Comparison of ENCODE assay signal across 33 cellular contexts in genomic region chr11:132610216-132610615, GRCh38.
DNase-seq lines count a peak whose midpoint lies in the region; ATAC-seq and TF ChIP-seq lines count a peak whose summit lies in the region.
"Had no signal": no experiment of that assay in that cellular context is flagged by ENCODE, and none has a peak within 500 bp of the region (broad histone marks: within the 10 kb centered on the region; RNA-seq: fewer than 3 reads in every experiment).

No MANE protein-coding gene starts in this region.

- POLR2A ChIA-PET in AG04450 (lab: Yijun Ruan, JAX), result interaction anchor here (0.5 to 0.6 kb wide), 2 partner anchors 334 to 852 kb away, joined by 3 to 4 read pairs; no protein-coding TSS in a partner anchor
- POLR2A ChIA-PET in IMR-90 (lab: Charles Lee; ENCODE audit: unreplicated experiment), result no interaction called here
- POLR2A ChIA-PET in CD4-positive, alpha-beta T cell (lab: Charles Lee), result no interaction called here
- POLR2A ChIA-PET in activated CD4-positive, alpha-beta memory T cell treated with anti-CD3 and anti-CD28 coated beads for 36 hours (lab: Charles Lee), result no interaction called here

- H2AFZ ChIP-seq in IMR-90 (replicated peaks; ENCODE audit: low read length, poor library complexity), result no peak overlapping the region

- H4K8ac ChIP-seq in IMR-90 (ENCODE audit: low read depth in 2 of 2, low read length in 2 of 2), result no peak overlapping the region

- H3K36me3 ChIP-seq in IMR-90 (ENCODE audit: control insufficient read depth, insufficient read depth, low read length), result no peaks in the 10 kb centered on the region
- no peaks in the 10 kb centered on the region for H3K36me3 ChIP-seq in body of pancreas (replicated peaks in 1 of 2; ENCODE audit: insufficient read depth in 1 of 2, low read depth in 2 of 2)
- H3K36me3 ChIP-seq: heart left ventricle, MG63, Peyer's patch, sigmoid colon, tibial nerve had no signal

- no peaks in the 10 kb centered on the region for H3K4me1 Mint-ChIP-seq in CD4-positive, alpha-beta T cell (ENCODE audit: low read depth)
- no peaks in the 10 kb centered on the region for H3K4me1 Mint-ChIP-seq in activated CD4-positive, alpha-beta memory T cell treated with anti-CD3 and anti-CD28 coated beads for 36 hours (ENCODE audit: low read depth)
- H3K4me1 Mint-ChIP-seq: naive thymus-derived CD8-positive, alpha-beta T cell had no signal

- no peaks in the 10 kb centered on the region for H3K27me3 Mint-ChIP-seq in CD4-positive, alpha-beta T cell
- no peaks in the 10 kb centered on the region for H3K27me3 Mint-ChIP-seq in activated CD4-positive, alpha-beta memory T cell treated with anti-CD3 and anti-CD28 coated beads for 36 hours

- no peak overlapping the region for H2BK15ac ChIP-seq in IMR-90 (ENCODE audit: low read depth, low read length)

- no peak overlapping the region for H4K91ac ChIP-seq in IMR-90 (ENCODE audit: insufficient read depth, low read depth, low read length)

- no peak overlapping the region for H3K18ac ChIP-seq in IMR-90 (ENCODE audit: low read depth, low read length)

- no peaks in the 10 kb centered on the region for H3K27me3 ChIP-seq in AG04450 (ENCODE audit: control insufficient read depth, insufficient read depth, low read length)
- H3K27me3 ChIP-seq in IMR-90 (ENCODE audit: control insufficient read depth, insufficient read depth, low read length), result no peaks in the 10 kb centered on the region
- H3K27me3 ChIP-seq in CD4-positive, alpha-beta T cell (ENCODE audit: control insufficient read depth, insufficient read depth, low read length), result no peaks in the 10 kb centered on the region
- H3K27me3 ChIP-seq in body of pancreas, result no peaks in the 10 kb centered on the region
- H3K27me3 ChIP-seq: foreskin keratinocyte, heart left ventricle, MG63, Peyer's patch, tibial nerve had no signal

- no peak overlapping the region for H3K56ac ChIP-seq in IMR-90 (ENCODE audit: extremely low read depth, insufficient read depth, low read length)

- H4K5ac ChIP-seq in IMR-90 (ENCODE audit: low read depth, low read length), result no peak overlapping the region

- TF ChIP-seq CTCF in AG04450 (IDR thresholded peaks at IDR 0.05; ENCODE audit: low read depth, low read length) (no peak), IMR-90 (conservative IDR thresholded peaks at IDR 0.05; ENCODE audit: low read depth, low read length) (no peak), astrocyte of the cerebellum (IDR thresholded peaks at IDR 0.05; ENCODE audit: low read depth, low read length, missing control alignments) (no peak), fibroblast of villous mesenchyme (IDR thresholded peaks at IDR 0.05; ENCODE audit: insufficient read depth, low read depth, low read length) (no peak), body of pancreas (IDR thresholded peaks at IDR 0.05) (no peak)
- TF ChIP-seq CTCF in CD4-positive, alpha-beta T cell (IDR thresholded peaks at IDR 0.05), result no peak

- H3K4me3 Mint-ChIP-seq in CD4-positive, alpha-beta T cell, result no peak overlapping the region
- H3K4me3 Mint-ChIP-seq in activated CD4-positive, alpha-beta memory T cell treated with anti-CD3 and anti-CD28 coated beads for 36 hours, result no peak overlapping the region
- H3K4me3 Mint-ChIP-seq: activated CD8-positive, alpha-beta T cell treated with anti-CD3 and anti-CD28 coated beads for 36 hours; naive thymus-derived CD8-positive, alpha-beta T cell had no signal

- no peak overlapping the region for H2BK5ac ChIP-seq in IMR-90 (ENCODE audit: low read depth, low read length, poor library complexity, severe bottlenecking)

- ATAC-seq in IMR-90 (ENCODE audit: low read depth) (peak; percentile 85), body of pancreas (no peak)
- ATAC-seq in CD4-positive, alpha-beta T cell (ENCODE audit: poor library complexity), result no peak
- ATAC-seq: A549; activated CD8-positive, alpha-beta T cell treated with anti-CD3 and anti-CD28 coated beads for 36 hours; foreskin keratinocyte; GM12878; heart left ventricle; K562; naive thymus-derived CD8-positive, alpha-beta T cell had no signal

- no peak overlapping the region for H3K14ac ChIP-seq in IMR-90 (replicated peaks; ENCODE audit: low read depth, low read length)

- no peak overlapping the region for H2BK20ac ChIP-seq in IMR-90 (ENCODE audit: low read depth, low read length)

- H3K4me2 ChIP-seq in IMR-90 (ENCODE audit: low read depth, low read length), result peak overlapping the region; percentile 38
- H3K4me2 ChIP-seq: A549 had no signal

- no peaks in the 10 kb centered on the region for H3K9me3 Mint-ChIP-seq in CD4-positive, alpha-beta T cell
- no peaks in the 10 kb centered on the region for H3K9me3 Mint-ChIP-seq in activated CD4-positive, alpha-beta memory T cell treated with anti-CD3 and anti-CD28 coated beads for 36 hours
- H3K9me3 Mint-ChIP-seq: activated CD8-positive, alpha-beta T cell treated with anti-CD3 and anti-CD28 coated beads for 36 hours had no signal

- no peak overlapping the region for H3K4ac ChIP-seq in IMR-90 (ENCODE audit: low read depth, low read length)

- H3K9me1 ChIP-seq in IMR-90 (ENCODE audit: insufficient read depth, low read length), result no peaks in the 10 kb centered on the region

- in situ Hi-C loops in IMR-90 (cut with MboI; ENCODE audit: low sequenced_read_pairs) (no loop called here), astrocyte of the cerebellum (cut with HindIII; ENCODE audit: low sequenced_read_pairs) (no loop called here)

- TF ChIP-seq POLR2A in IMR-90 (IDR thresholded peaks at IDR 0.05; ENCODE audit: low read depth, low read length) (no peak), body of pancreas (IDR thresholded peaks at IDR 0.05) (no peak)

- BruUV-seq in IMR-90 (replicated peaks; lab: Mats Ljungman, UMichigan), result no TSS peak

- H4K20me1 ChIP-seq in IMR-90 (ENCODE audit: insufficient read depth, low read length), result no peaks in the 10 kb centered on the region

- DNase-seq in AG04450 (ENCODE audit: low read depth, low spot score), result peak; percentile 46
- peak; percentile 85 for DNase-seq in IMR-90
- DNase-seq in astrocyte of the cerebellum (ENCODE audit: low read depth), result peak; percentile 9
- peak; percentile 9 for DNase-seq in fibroblast of villous mesenchyme (ENCODE audit: low read depth)
- DNase-seq in NCI-H1930 (lab: John Stamatoyannopoulos, UW), result no peak
- no peak for DNase-seq in CD4-positive, alpha-beta T cell
- DNase-seq in body of pancreas, result no peak
- DNase-seq in activated CD4-positive, alpha-beta memory T cell treated with anti-CD3 and anti-CD28 coated beads for 36 hours, result no peak
- DNase-seq: activated CD8-positive, alpha-beta T cell treated with anti-CD3 and anti-CD28 coated beads for 36 hours; activated naive CD4-positive, alpha-beta T cell treated with anti-CD3 and anti-CD28 coated beads, Interleukin-2, amount 50 U/mL, for 16 hours; amniotic stem cell; effector CD8-positive, alpha-beta T cell; foreskin keratinocyte; H7; heart left ventricle; kidney; MG63; naive thymus-derived CD8-positive, alpha-beta T cell; NCI-H146; NCI-H2107; NCI-H345; NCI-H748 treated with DMSO at 0.1 percent for 48 hours; nucleus accumbens; Peyer's patch; SHP77 treated with DMSO at 0.1 percent for 48 hours; sigmoid colon; stimulated activated CD4-positive, alpha-beta T cell treated with anti-CD3 and anti-CD28 coated beads, Interleukin-4, amount 100 ng/mL, for 24 hours had no signal

- no peak overlapping the region for H3K9ac ChIP-seq in IMR-90 (ENCODE audit: low read depth, low read length)

- no peak for TF ChIP-seq RAD21 in IMR-90 (IDR thresholded peaks at IDR 0.05; ENCODE audit: low read length)

- H3K36me3 Mint-ChIP-seq in CD4-positive, alpha-beta T cell (ENCODE audit: low read depth), result no peaks in the 10 kb centered on the region
- no peaks in the 10 kb centered on the region for H3K36me3 Mint-ChIP-seq in activated CD4-positive, alpha-beta memory T cell treated with anti-CD3 and anti-CD28 coated beads for 36 hours
- H3K36me3 Mint-ChIP-seq: naive thymus-derived CD8-positive, alpha-beta T cell had no signal

- H3K27ac ChIP-seq in AG04450 (ENCODE audit: low read depth, low read length), result peak overlapping the region; percentile 34
- H3K27ac ChIP-seq in IMR-90 (ENCODE audit: insufficient read depth, low read length), result no peak overlapping the region
- H3K27ac ChIP-seq in CD4-positive, alpha-beta T cell (ENCODE audit: low read depth, low read length), result no peak overlapping the region
- H3K27ac ChIP-seq in body of pancreas, result no peak overlapping the region
- H3K27ac ChIP-seq: A549, coronary artery, epithelial cell of prostate, foreskin keratinocyte, heart left ventricle, Peyer's patch, sigmoid colon, tibial nerve had no signal

- WGBS in IMR-90 (ENCODE audit: extremely low coverage in 2 of 2, insufficient read length in 1 of 2), 2 experiments, result 0% methylated on average over 1 of the region's 8 CpGs; no CpG with 5 or more reads in 1 of the 2 experiments
- 84 to 86% methylated on average over 8 of the region's 8 CpGs for WGBS in body of pancreas, 2 donors

- CTCF ChIA-PET in AG04450 (lab: Charles Lee) (interaction anchor here (0.8 kb wide), 1 partner anchor 331 kb away, joined by 4 read pairs; no protein-coding TSS in a partner anchor), IMR-90 (lab: Yijun Ruan, JAX) (no interaction called here)
- CTCF ChIA-PET in CD4-positive, alpha-beta T cell (lab: Charles Lee), result no interaction called here
- CTCF ChIA-PET in activated CD4-positive, alpha-beta memory T cell treated with anti-CD3 and anti-CD28 coated beads for 36 hours (lab: Charles Lee), result no interaction called here

- peak overlapping the region; percentile 23 for H3K4me3 ChIP-seq in AG04450 (ENCODE audit: low read depth, low read length)
- H3K4me3 ChIP-seq in IMR-90 (ENCODE audit: insufficient read depth, low read depth, low read length), result peak overlapping the region; percentile 3; the same call in 1 of the 2 replicates
- no peak overlapping the region for H3K4me3 ChIP-seq in astrocyte of the cerebellum (ENCODE audit: low read depth, low read length)
- H3K4me3 ChIP-seq in fibroblast of villous mesenchyme (ENCODE audit: low read depth, low read length), result no peak overlapping the region
- H3K4me3 ChIP-seq in body of pancreas, result no peak overlapping the region
- H3K4me3 ChIP-seq: A549, coronary artery, GM12878, heart left ventricle, K562, MG63, Peyer's patch, sigmoid colon, tibial nerve had no signal

- no peaks in the 10 kb centered on the region for H3K4me1 ChIP-seq in IMR-90 (ENCODE audit: control insufficient read depth, insufficient read depth, low read length)
- no peaks in the 10 kb centered on the region for H3K4me1 ChIP-seq in body of pancreas
- H3K4me1 ChIP-seq: A549, foreskin keratinocyte, heart left ventricle, Peyer's patch, sigmoid colon had no signal

- dilution Hi-C loops in IMR-90 (cut with HindIII; ENCODE audit: low sequenced_read_pairs, unreplicated experiment), result no loop called here

- no peaks in the 10 kb centered on the region for H3K79me1 ChIP-seq in IMR-90 (ENCODE audit: low read depth in 1 of 2, low read length in 2 of 2)

- no peak overlapping the region for H3K23ac ChIP-seq in IMR-90 (ENCODE audit: low read depth, low read length)

- H3K9me3 ChIP-seq in AG04450 (ENCODE audit: control insufficient read depth, insufficient read depth, low read length), result no peaks in the 10 kb centered on the region
- H3K9me3 ChIP-seq in IMR-90 (ENCODE audit: control insufficient read depth, insufficient read depth, low read length), result no peaks in the 10 kb centered on the region
- no peaks in the 10 kb centered on the region for H3K9me3 ChIP-seq in CD4-positive, alpha-beta T cell (ENCODE audit: control insufficient read depth, low read length)
- H3K9me3 ChIP-seq in body of pancreas, result no peaks in the 10 kb centered on the region
- H3K9me3 ChIP-seq: A549, heart left ventricle, MG63, Peyer's patch, tibial nerve had no signal

- no peak overlapping the region for H2AK9ac ChIP-seq in IMR-90 (replicated peaks; ENCODE audit: low read depth, low read length, poor library complexity)

- no peak overlapping the region for H2BK120ac ChIP-seq in IMR-90 (ENCODE audit: low read depth, low read length)

- no peak overlapping the region for H3K27ac Mint-ChIP-seq in CD4-positive, alpha-beta T cell
- no peak overlapping the region for H3K27ac Mint-ChIP-seq in activated CD4-positive, alpha-beta memory T cell treated with anti-CD3 and anti-CD28 coated beads for 36 hours
- H3K27ac Mint-ChIP-seq: activated CD8-positive, alpha-beta T cell treated with anti-CD3 and anti-CD28 coated beads for 36 hours; naive thymus-derived CD8-positive, alpha-beta T cell had no signal

- H2AK5ac ChIP-seq in IMR-90 (ENCODE audit: low read depth, low read length), result no peak overlapping the region

- intact Hi-C loops in IMR-90 (cut with micrococcal nuclease) (no loop called here), body of pancreas (cut with DNase I) (no loop called here)
- intact Hi-C loops in CD4-positive, alpha-beta T cell (cut with DNase I, micrococcal nuclease), result no loop called here
- intact Hi-C loops in activated CD4-positive, alpha-beta memory T cell treated with anti-CD3 and anti-CD28 coated beads for 36 hours (cut with micrococcal nuclease), result no loop called here

Comparison
In these comparisons a context has a peak if more than half of its experiments do, and no peak if none do; other contexts are left out.
1. DNase-seq: peak in AG04450 (single experiment), IMR-90 (single experiment), astrocyte of the cerebellum (single experiment) and fibroblast of villous mesenchyme (single experiment); none in NCI-H1930 (0 of 2), CD4-positive, alpha-beta T cell (0 of 10), body of pancreas (0 of 4) and activated CD4-positive, alpha-beta memory T cell treated with anti-CD3 and anti-CD28 coated beads for 36 hours (single experiment).
2. H3K4me3 ChIP-seq: peak in AG04450 (single experiment) and IMR-90 (single experiment); none in astrocyte of the cerebellum (single experiment), fibroblast of villous mesenchyme (single experiment) and body of pancreas (0 of 2).